In the genomic region with DNA sequence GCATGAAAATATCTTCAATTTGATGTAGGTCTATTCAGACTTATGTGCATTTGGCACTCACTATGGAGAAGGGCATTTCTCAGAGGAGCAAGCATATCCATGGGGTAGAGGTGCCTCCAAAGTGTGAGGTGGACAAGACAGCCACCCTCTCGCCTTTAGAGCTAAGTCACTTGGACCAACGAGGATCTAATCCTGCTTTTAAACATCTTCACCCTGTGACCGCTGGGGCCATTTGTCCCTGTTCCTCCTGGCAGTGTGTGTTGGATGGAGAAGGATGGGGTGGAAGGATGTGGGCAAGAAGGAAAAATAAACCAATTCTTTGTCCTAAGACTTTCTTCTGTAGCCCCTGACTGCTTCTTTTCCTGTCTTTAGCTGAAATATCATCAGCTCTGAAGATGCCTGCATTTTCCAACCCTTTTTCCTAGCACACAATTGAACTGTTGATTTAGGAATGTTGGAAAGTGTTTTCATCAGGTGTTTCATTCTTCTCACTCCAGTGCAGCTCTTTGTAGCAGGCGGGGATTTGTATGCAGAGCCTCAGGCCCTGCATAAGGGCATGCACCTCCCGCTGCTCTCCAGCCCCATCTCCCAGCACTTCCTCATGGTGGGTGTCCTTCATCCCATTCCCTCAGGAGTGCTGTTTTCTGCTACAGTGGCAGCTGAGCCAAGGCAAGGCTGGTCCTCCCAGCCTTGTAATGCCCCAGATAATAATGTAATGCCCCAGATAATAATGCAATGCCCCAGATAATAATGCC, we compare ENCODE assay signal across 1 cellular context.
TF ChIP-seq lines count a peak whose summit lies in the region.

No MANE protein-coding gene starts in this region.

TF ChIP-seq in H1, 55 proteins besides CTCF, POLR2A, EP300 and RAD21:
- TF ChIP-seq CBX5 (IDR thresholded peaks at IDR 0.05; ENCODE audit: low read depth, low read length), result no peak
- no peak for TF ChIP-seq TAF7 (optimal IDR thresholded peaks at IDR 0.05; ENCODE audit: borderline replicate concordance, low read depth, low read length)
- TF ChIP-seq JUND (IDR thresholded peaks at IDR 0.05; ENCODE audit: low read length), result no peak
- TF ChIP-seq RXRA (IDR thresholded peaks at IDR 0.05; ENCODE audit: insufficient read depth, low read depth, low read length), result no peak
- no peak for TF ChIP-seq SRF (IDR thresholded peaks at IDR 0.05; ENCODE audit: low read depth, low read length)
- no peak for TF ChIP-seq JUN (IDR thresholded peaks at IDR 0.05; ENCODE audit: low read depth, low read length)
- TF ChIP-seq CHD2 (IDR thresholded peaks at IDR 0.05; ENCODE audit: low read length), result no peak
- TF ChIP-seq CEBPB (IDR thresholded peaks at IDR 0.05; ENCODE audit: low read depth, low read length), result no peak
